ENCODE assay signal across 25 cellular contexts in the genomic region with DNA sequence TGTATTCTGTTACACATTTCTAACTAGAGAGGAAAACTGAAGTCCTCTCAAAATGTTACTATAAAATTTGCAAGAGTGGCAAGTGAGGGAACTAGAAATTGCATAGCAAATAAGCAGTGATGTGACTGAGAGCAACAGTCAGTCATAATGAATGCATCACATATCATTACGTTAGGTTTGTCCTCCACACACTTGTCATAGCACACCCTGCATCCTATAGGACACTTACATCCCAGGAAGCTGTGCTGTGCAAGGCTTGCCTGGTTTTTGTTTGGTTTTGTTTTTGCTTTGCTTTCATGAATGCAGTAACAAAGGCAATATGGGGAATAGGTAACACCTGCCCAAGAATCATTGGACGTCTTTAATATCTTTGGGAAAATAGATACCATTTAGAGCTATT. TPM values are rescaled to one million over a fixed set of nuclear protein-coding genes. Genes with fewer than 3 reads are reported as not detected.
DNase-seq lines count a peak whose midpoint lies in the region; ATAC-seq, FAIRE-seq and TF ChIP-seq lines count a peak whose summit lies in the region.
"Had no signal": no experiment of that assay in that cellular context is flagged by ENCODE, and none has a peak within 500 bp of the region (broad histone marks: within the 10 kb centered on the region; RNA-seq: fewer than 3 reads in every experiment).

No MANE protein-coding gene starts in this region.

- intact Hi-C loops in psoas muscle (cut with DNase I): loop anchor here (5.0 to 10.0 kb wide), 2 partner anchors 46 to 48 kb away; no protein-coding TSS in a partner anchor
- intact Hi-C loops in activated T-helper 2 cell treated with anti-CD3 and anti-CD28 coated beads, Interferon-gamma antibody, Interleukin-2, Interleukin-4, amounts not matched to agents 10 μg/mL and 5 μg/mL and 100 μg/mL, durations not matched to agents 14 hours and 24 hours and 36 hours (cut with micrococcal nuclease): no loop called here

- FAIRE-seq in HTR-8/SVneo (lab: Jason Lieb, UNC): no peak
- FAIRE-seq: G401.6, K562 had no signal

- H3K27ac ChIP-seq in HEK293 (ENCODE audit: extremely low read depth, low read depth, low read length) (no peak overlapping the region), psoas muscle (peak overlapping the region; percentile 99)
- H3K27ac ChIP-seq: thyroid gland had no signal

- peaks cover 0 to 22% of the 10 kb centered on the region in 2 experiments; a peak in 1 of 3 replicates for H3K36me3 ChIP-seq in HEK293 (ENCODE audit: control insufficient read depth in 2 of 2, insufficient read depth in 1 of 2, low read length in 2 of 2)
- peaks cover 0 to 8% of the 10 kb centered on the region in 2 donors for H3K36me3 ChIP-seq in psoas muscle (ENCODE audit: insufficient read depth in 1 of 2, low read depth in 1 of 2)

- no peaks in the 10 kb centered on the region for H3K9me3 ChIP-seq in HEK293 (ENCODE audit: control insufficient read depth, insufficient read depth, low read depth, low read length)
- no peaks in the 10 kb centered on the region for H3K9me3 ChIP-seq in psoas muscle
- H3K9me3 ChIP-seq: HAP-1, MG63, thyroid gland had no signal

- no peaks in the 10 kb centered on the region for H3K4me1 Mint-ChIP-seq in activated T-cell treated with anti-CD3 and anti-CD28 coated beads, Interleukin-2, amount 50 U/mL, for 72 hours (ENCODE audit: low read depth)
- no peaks in the 10 kb centered on the region for H3K4me1 Mint-ChIP-seq in activated T-helper 2 cell treated with anti-CD3 and anti-CD28 coated beads, Interferon-gamma antibody, Interleukin-2, Interleukin-4, amounts not matched to agents 10 μg/mL and 5 μg/mL and 100 μg/mL, durations not matched to agents 14 hours and 24 hours and 36 hours (ENCODE audit: low read depth)
- H3K4me1 Mint-ChIP-seq: activated naive CD4-positive, alpha-beta T cell treated with anti-CD3 and anti-CD28 coated beads, Interleukin-2, amount 50 U/mL, for 24 hours; CD4-positive, CD25-positive, alpha-beta regulatory T cell; stimulated activated naive B cell treated with anti-CD40 and anti-IgM and Interleukin-4, amounts not matched to agents 10 μg/mL and 1 μg/mL and 100 μg/mL, for 72 hours had no signal

- H3K4me3 Mint-ChIP-seq in activated T-cell treated with anti-CD3 and anti-CD28 coated beads, Interleukin-2, amount 50 U/mL, for 72 hours: no peak overlapping the region
- H3K4me3 Mint-ChIP-seq in activated T-helper 2 cell treated with anti-CD3 and anti-CD28 coated beads, Interferon-gamma antibody, Interleukin-2, Interleukin-4, amounts not matched to agents 10 μg/mL and 5 μg/mL and 100 μg/mL, durations not matched to agents 14 hours and 24 hours and 36 hours (ENCODE audit: low read depth): no peak overlapping the region
- H3K4me3 Mint-ChIP-seq: activated naive CD4-positive, alpha-beta T cell treated with anti-CD3 and anti-CD28 coated beads, Interleukin-2, amount 50 U/mL, for 24 hours; CD4-positive, CD25-positive, alpha-beta regulatory T cell; stimulated activated naive B cell treated with anti-CD40 and anti-IgM and Interleukin-4, amounts not matched to agents 10 μg/mL and 1 μg/mL and 100 μg/mL, for 72 hours had no signal

- CTCF ChIA-PET in HEK293 (lab: Yijun Ruan, JAX): no interaction called here

- no peaks in the 10 kb centered on the region for H3K36me3 Mint-ChIP-seq in activated T-cell treated with anti-CD3 and anti-CD28 coated beads, Interleukin-2, amount 50 U/mL, for 72 hours (ENCODE audit: insufficient read depth in 2 of 2)
- no peaks in the 10 kb centered on the region for H3K36me3 Mint-ChIP-seq in activated T-helper 2 cell treated with anti-CD3 and anti-CD28 coated beads, Interferon-gamma antibody, Interleukin-2, Interleukin-4, amounts not matched to agents 10 μg/mL and 5 μg/mL and 100 μg/mL, durations not matched to agents 14 hours and 24 hours and 36 hours (ENCODE audit: low read depth)
- H3K36me3 Mint-ChIP-seq: activated naive CD4-positive, alpha-beta T cell treated with anti-CD3 and anti-CD28 coated beads, Interleukin-2, amount 50 U/mL, for 24 hours; CD4-positive, CD25-positive, alpha-beta regulatory T cell; stimulated activated naive B cell treated with anti-CD40 and anti-IgM and Interleukin-4, amounts not matched to agents 10 μg/mL and 1 μg/mL and 100 μg/mL, for 72 hours had no signal

- WGBS in psoas muscle, 3 donors: 23 to 48% (median 28%) methylated on average over 2 of the region's 2 CpGs

- no peak overlapping the region for H3K4me3 ChIP-seq in HEK293 (ENCODE audit: low read depth, low read length)
- no peak overlapping the region for H3K4me3 ChIP-seq in epithelial cell of esophagus (ENCODE audit: low read length)
- peak overlapping the region; percentile 57 for H3K4me3 ChIP-seq in psoas muscle
- H3K4me3 ChIP-seq: HAP-1, K562, MG63, smooth muscle cell, thyroid gland had no signal

- no peaks in the 10 kb centered on the region for H3K9me3 Mint-ChIP-seq in activated T-cell treated with anti-CD3 and anti-CD28 coated beads, Interleukin-2, amount 50 U/mL, for 72 hours
- H3K9me3 Mint-ChIP-seq in activated T-helper 2 cell treated with anti-CD3 and anti-CD28 coated beads, Interferon-gamma antibody, Interleukin-2, Interleukin-4, amounts not matched to agents 10 μg/mL and 5 μg/mL and 100 μg/mL, durations not matched to agents 14 hours and 24 hours and 36 hours: no peaks in the 10 kb centered on the region
- H3K9me3 Mint-ChIP-seq: activated naive CD4-positive, alpha-beta T cell treated with anti-CD3 and anti-CD28 coated beads, Interleukin-2, amount 50 U/mL, for 24 hours; CD4-positive, CD25-positive, alpha-beta regulatory T cell had no signal

- no peak for ATAC-seq in psoas muscle
- ATAC-seq in activated T-cell treated with anti-CD3 and anti-CD28 coated beads, Interleukin-2, amount 50 U/mL, for 72 hours (replicated peaks in 1 of 2): no peak
- ATAC-seq: K562; PC-3; stimulated activated naive B cell treated with anti-CD40 and anti-IgM and Interleukin-4, amounts not matched to agents 10 μg/mL and 1 μg/mL and 100 μg/mL, for 72 hours had no signal

- H3K4me1 ChIP-seq in HEK293 (ENCODE audit: control insufficient read depth, insufficient read depth, low read length) (peaks cover 14% of the 10 kb centered on the region), psoas muscle (peaks cover 73% of the 10 kb centered on the region)

- H3K27ac Mint-ChIP-seq in activated T-cell treated with anti-CD3 and anti-CD28 coated beads, Interleukin-2, amount 50 U/mL, for 72 hours: no peak overlapping the region
- no peak overlapping the region for H3K27ac Mint-ChIP-seq in activated T-helper 2 cell treated with anti-CD3 and anti-CD28 coated beads, Interferon-gamma antibody, Interleukin-2, Interleukin-4, amounts not matched to agents 10 μg/mL and 5 μg/mL and 100 μg/mL, durations not matched to agents 14 hours and 24 hours and 36 hours
- H3K27ac Mint-ChIP-seq: activated naive CD4-positive, alpha-beta T cell treated with anti-CD3 and anti-CD28 coated beads, Interleukin-2, amount 50 U/mL, for 24 hours; CD4-positive, CD25-positive, alpha-beta regulatory T cell; stimulated activated naive B cell treated with anti-CD40 and anti-IgM and Interleukin-4, amounts not matched to agents 10 μg/mL and 1 μg/mL and 100 μg/mL, for 72 hours had no signal

- TF ChIP-seq CTCF in HEK293 (tag by site-specific recombination; IDR thresholded peaks at IDR 0.05) (no peak), epithelial cell of esophagus (IDR thresholded peaks at IDR 0.05; ENCODE audit: insufficient read depth, low read depth, low read length, missing control alignments) (no peak), psoas muscle (IDR thresholded peaks at IDR 0.05) (no peak)

- H3K27me3 Mint-ChIP-seq in activated T-cell treated with anti-CD3 and anti-CD28 coated beads, Interleukin-2, amount 50 U/mL, for 72 hours (ENCODE audit: low read depth): peaks cover 63% of the 10 kb centered on the region
- H3K27me3 Mint-ChIP-seq in activated T-helper 2 cell treated with anti-CD3 and anti-CD28 coated beads, Interferon-gamma antibody, Interleukin-2, Interleukin-4, amounts not matched to agents 10 μg/mL and 5 μg/mL and 100 μg/mL, durations not matched to agents 14 hours and 24 hours and 36 hours (ENCODE audit: low read depth): peaks cover 47% of the 10 kb centered on the region

- POLR2A ChIA-PET in HEK293 (lab: Yijun Ruan, JAX): no interaction called here

- DNase-seq in DMS153 (lab: John Stamatoyannopoulos, UW) (peak; percentile 38), epithelial cell of esophagus (ENCODE audit: low read depth) (peak; percentile 63), psoas muscle (no peak), HTR-8/SVneo (ENCODE audit: insufficient read length, low spot score) (no peak)
- DNase-seq in activated T-cell treated with anti-CD3 and anti-CD28 coated beads, Interleukin-2, amount 50 U/mL, for 72 hours: no peak
- no peak for DNase-seq in activated T-helper 2 cell treated with anti-CD3 and anti-CD28 coated beads, Interferon-gamma antibody, Interleukin-2, Interleukin-4, amounts not matched to agents 10 μg/mL and 5 μg/mL and 100 μg/mL, durations not matched to agents 14 hours and 24 hours and 36 hours (ENCODE audit: low spot score)
- DNase-seq: activated T-cell treated with anti-CD3 and anti-CD28 coated beads, Interleukin-2, amount 50 U/mL, for 48 hours; aorta; CD4-positive, CD25-positive, alpha-beta regulatory T cell; effector memory CD4-positive, alpha-beta T cell; left cardiac atrium; MG63; NCI-H1436; NCI-H2171 treated with DMSO at 0.1 percent for 48 hours; NCI-H774; PC-3; stimulated activated naive B cell treated with anti-CD40 and anti-IgM and Interleukin-4, amounts not matched to agents 10 μg/mL and 1 μg/mL and 100 μg/mL, for 72 hours; thyroid gland had no signal

- H3K27me3 ChIP-seq in psoas muscle (ENCODE audit: insufficient read depth in 3 of 3, low read length in 2 of 3): no peaks in the 10 kb centered on the region
- H3K27me3 ChIP-seq: MG63, thyroid gland had no signal

TF ChIP-seq in HEK293, 187 proteins besides CTCF, POLR2A, EP300 and RAD21 (continues in another document):
- 0 out of 2 replicates have a peak, but pooled peaks have one; percentile 33 for TF ChIP-seq ZNF600 (tag by site-specific recombination; IDR thresholded peaks at IDR 0.05)

RNA-seq across cellular contexts. Expression of a gene that starts 10.8 kb away (rescaled TPM):
- total RNA-seq in psoas muscle: 10 to 100 TPM; 35.0 to 65.1 (median 47.3) TPM
- polyA plus RNA-seq in psoas muscle: 10 to 100 TPM in 1 of 3 donors, 1 to 10 TPM in 2; 5.8 to 17.1 (median 6.1) TPM
- total RNA-seq in activated T-cell treated with anti-CD3 and anti-CD28 coated beads, Interleukin-2, amount 50 U/mL, for 72 hours: not detected
- 0.02 TPM in 1 of 2 replicates, not detected in the other for total RNA-seq in activated T-helper 2 cell treated with anti-CD3 and anti-CD28 coated beads, Interferon-gamma antibody, Interleukin-2, Interleukin-4, amounts not matched to agents 10 μg/mL and 5 μg/mL and 100 μg/mL, durations not matched to agents 14 hours and 24 hours and 36 hours
- total RNA-seq: activated CD8-positive, alpha-beta memory T cell treated with anti-CD3 and anti-CD28 coated beads for 36 hours had no signal
- polyA plus RNA-seq: CD4-positive, CD25-positive, alpha-beta regulatory T cell had no signal

Comparison
In these comparisons a context has a peak if more than half of its experiments do, and no peak if none do; other contexts are left out.
1. DNase-seq: peak in DMS153 (single experiment) and epithelial cell of esophagus (single experiment); none in psoas muscle (0 of 2), activated T-cell treated with anti-CD3 and anti-CD28 coated beads, Interleukin-2, amount 50 U/mL, for 72 hours (0 of 2), activated T-helper 2 cell treated with anti-CD3 and anti-CD28 coated beads, Interferon-gamma antibody, Interleukin-2, Interleukin-4, amounts not matched to agents 10 μg/mL and 5 μg/mL and 100 μg/mL, durations not matched to agents 14 hours and 24 hours and 36 hours (single experiment) and HTR-8/SVneo (single experiment).
2. RNA of a gene that starts 10.8 kb away (total RNA-seq): 35.0 to 65.1 TPM in psoas muscle; not detected in activated T-cell treated with anti-CD3 and anti-CD28 coated beads, Interleukin-2, amount 50 U/mL, for 72 hours and 0.02 TPM in activated T-helper 2 cell treated with anti-CD3 and anti-CD28 coated beads, Interferon-gamma antibody, Interleukin-2, Interleukin-4, amounts not matched to agents 10 μg/mL and 5 μg/mL and 100 μg/mL, durations not matched to agents 14 hours and 24 hours and 36 hours; every median in the first group is over 10 times any median in the second.